ENCODE assay signal across 27 cellular contexts in the genomic region with DNA sequence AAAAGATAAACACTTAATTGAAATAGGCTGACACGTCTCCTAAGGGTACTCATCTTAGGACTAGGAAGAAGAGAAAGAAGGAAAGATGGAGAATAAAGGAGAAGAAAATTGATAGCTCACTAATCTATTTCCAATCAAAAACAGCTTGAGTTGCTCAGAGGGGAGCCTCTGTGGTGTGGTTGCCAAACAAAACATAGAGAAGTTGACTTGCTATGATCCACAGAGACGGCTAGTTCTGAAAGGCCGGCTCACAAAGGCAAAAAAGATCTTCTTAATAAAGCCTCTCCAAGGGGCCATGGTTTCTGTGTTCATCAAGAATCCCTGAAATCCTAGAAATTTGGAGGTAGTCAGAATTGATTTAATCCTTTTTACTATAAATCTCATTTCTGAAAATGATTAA.
"Had no signal": no experiment of that assay in that cellular context is flagged by ENCODE, and none has a peak within 500 bp of the region (broad histone marks: within the 10 kb centered on the region; RNA-seq: fewer than 3 reads in every experiment).

No MANE protein-coding gene starts in this region.

- H3K27ac ChIP-seq: body of pancreas, cardiac muscle cell, coronary artery, dorsolateral prefrontal cortex, foreskin keratinocyte, heart left ventricle, left lung, neutrophil, right lobe of liver, uterus had no signal

- H3K27me3 ChIP-seq: body of pancreas, cardiac muscle cell, foreskin keratinocyte, heart left ventricle, left lung, neutrophil, right lobe of liver, uterus had no signal

- H3K4me3 ChIP-seq: body of pancreas, cardiac muscle cell, coronary artery, dorsolateral prefrontal cortex, heart left ventricle, left lung, lung, right lobe of liver, uterus had no signal

- H3K36me3 ChIP-seq: cardiac muscle cell, heart left ventricle, left lung, neutrophil, right lobe of liver, uterus had no signal

- FAIRE-seq: small intestine had no signal

- DNase-seq: activated CD4-positive, alpha-beta T cell treated with anti-CD3 and anti-CD28 coated beads for 36 hours; activated CD4-positive, CD25-positive, alpha-beta regulatory T cell; activated CD8-positive, alpha-beta memory T cell treated with anti-CD3 and anti-CD28 coated beads, Interleukin-2, amount 10 ng/mL, durations not matched to agents 7 days and 5 days; activated CD8-positive, alpha-beta T cell treated with anti-CD3 and anti-CD28 coated beads, Interleukin-2, amount 10 ng/mL, durations not matched to agents 7 days and 5 days; activated naive CD8-positive, alpha-beta T cell treated with anti-CD3 and anti-CD28 coated beads, Interleukin-2, amount 50 U/mL, for 24 hours; activated T-cell treated with anti-CD3 and anti-CD28 coated beads, Interleukin-2, amount 50 U/mL, for 48 hours; amygdala; body of pancreas; cerebellar nuclear complex; dorsolateral prefrontal cortex; effector memory CD4-positive, alpha-beta T cell; foreskin keratinocyte; heart left ventricle; kidney glomerular epithelial cell; left lung; mesendoderm; natural killer cell; right lobe of liver; small intestine; stimulated activated CD4-positive, alpha-beta T cell treated with anti-CD3 and anti-CD28 coated beads, Interleukin-4, amount 100 ng/mL, for 24 hours; substantia nigra; T-helper 1 cell; uterus had no signal

- H3K9me3 ChIP-seq: body of pancreas, heart left ventricle, left lung, neutrophil, right lobe of liver, uterus had no signal

- H3K4me1 ChIP-seq: body of pancreas, left lung, right lobe of liver, uterus had no signal
